ENCODE assay signal across 1 cellular context in genomic region chr2:233140913-233141469, GRCh38.
A peak's percentile ranks its signal among the peaks of the same experiment; 100 is the strongest.
TF ChIP-seq lines count a peak whose summit lies in the region.

No MANE protein-coding gene starts in this region.

TF ChIP-seq in H1, 55 proteins besides CTCF, POLR2A, EP300 and RAD21:
- TF ChIP-seq SIRT6 (IDR thresholded peaks at IDR 0.05; ENCODE audit: low read length) (no peak), CTBP2 (IDR thresholded peaks at IDR 0.05; ENCODE audit: borderline replicate concordance, insufficient read depth, insufficient read length, low read length) (no peak), TAF1 (IDR thresholded peaks at IDR 0.05; ENCODE audit: low read depth, low read length) (0 out of 2 replicates have a peak, but pooled peaks have one; percentile 18), NANOG (IDR thresholded peaks at IDR 0.05; ENCODE audit: insufficient read depth, low read depth, low read length, poor library complexity, severe bottlenecking) (peak; percentile 17), TBP (IDR thresholded peaks at IDR 0.05; ENCODE audit: low read depth, low read length) (no peak), E2F6 (IDR thresholded peaks at IDR 0.05) (no peak), PHF8 (conservative IDR thresholded peaks at IDR 0.05; ENCODE audit: low read depth, low read length) (no peak), JUN (IDR thresholded peaks at IDR 0.05; ENCODE audit: low read depth, low read length) (no peak), POLR2AphosphoS5 (IDR thresholded peaks at IDR 0.05; ENCODE audit: low read depth, low read length) (no peak; the same call in 1 of the 2 replicates), MAX (IDR thresholded peaks at IDR 0.05) (no peak), KDM5A (IDR thresholded peaks at IDR 0.05; ENCODE audit: low read length) (no peak), CREB1 (IDR thresholded peaks at IDR 0.05) (no peak), SAP30 (IDR thresholded peaks at IDR 0.05; ENCODE audit: insufficient read depth, insufficient replicate concordance, low read length) (no peak), TCF12 (IDR thresholded peaks at IDR 0.05; ENCODE audit: low read depth, low read length) (0 out of 2 replicates have a peak, but pooled peaks have one; percentile 13)
